ENCODE assay signal across 8 cellular contexts in the genomic region with DNA sequence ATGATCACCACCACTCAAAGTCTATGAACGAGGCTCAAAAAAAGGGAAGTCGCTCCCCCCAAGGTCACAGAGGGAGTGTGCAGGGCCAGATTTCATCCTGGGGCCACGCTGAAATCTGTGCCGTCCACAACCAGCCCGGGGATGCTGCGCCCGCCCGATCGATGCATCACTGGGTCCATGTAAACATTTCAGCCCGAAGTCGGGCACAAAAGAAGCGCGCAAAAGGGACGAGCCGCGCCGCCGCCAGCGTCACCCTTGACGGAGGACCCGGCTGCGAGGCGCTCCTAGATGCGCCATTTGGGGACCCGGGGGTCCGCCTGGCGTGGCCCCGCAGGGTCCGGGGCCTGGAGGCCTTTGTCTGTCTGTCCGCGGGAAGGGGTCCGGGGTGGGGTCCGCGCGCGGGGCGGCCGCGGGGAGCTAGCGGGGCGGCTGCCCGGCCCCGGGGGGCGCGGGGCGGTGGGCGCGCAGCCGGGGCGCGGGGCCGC. TPM values are rescaled to one million over a fixed set of nuclear protein-coding genes. Genes with fewer than 3 reads are reported as not detected.
A peak's percentile ranks its signal among the peaks of the same experiment; 100 is the strongest.
DNase-seq lines count a peak whose midpoint lies in the region; ATAC-seq and TF ChIP-seq lines count a peak whose summit lies in the region.

No MANE protein-coding gene starts in this region.

- peak overlapping the region; percentile 3 for H2AFZ ChIP-seq in neural progenitor cell (replicated peaks)

- H3K9me3 ChIP-seq in neural progenitor cell (ENCODE audit: low read depth) = no peaks in the 10 kb centered on the region

- peaks cover 8% of the 10 kb centered on the region for H3K27me3 Mint-ChIP-seq in activated T-helper 2 cell treated with anti-CD3 and anti-CD28 coated beads, Interferon-gamma antibody, Interleukin-2, Interleukin-4, amounts not matched to agents 10 μg/mL and 5 μg/mL and 100 μg/mL, durations not matched to agents 14 hours and 24 hours and 36 hours (ENCODE audit: low read depth)
- H3K27me3 Mint-ChIP-seq in neural progenitor cell (ENCODE audit: insufficient read depth, low read depth) = peaks cover 6% of the 10 kb centered on the region

- peaks cover 8% of the 10 kb centered on the region for H3F3A ChIP-seq in neural progenitor cell (ENCODE audit: low read depth)

- peak overlapping the region; percentile 92 for H3K4me3 ChIP-seq in fibroblast of villous mesenchyme (ENCODE audit: low read depth, low read length)
- peak overlapping the region; percentile 79 for H3K4me3 ChIP-seq in neural progenitor cell

- intact Hi-C loops in activated T-helper 2 cell treated with anti-CD3 and anti-CD28 coated beads, Interferon-gamma antibody, Interleukin-2, Interleukin-4, amounts not matched to agents 10 μg/mL and 5 μg/mL and 100 μg/mL, durations not matched to agents 14 hours and 24 hours and 36 hours (cut with micrococcal nuclease) = loop anchor here (1.0 kb wide), 1 partner anchor 451 kb away; a partner anchor contains a TSS

- no peak overlapping the region for H3K27ac ChIP-seq in neural progenitor cell

- H3K9ac ChIP-seq in neural progenitor cell = peak overlapping the region; percentile 77

- H3K79me2 ChIP-seq in neural progenitor cell (ENCODE audit: low read depth) = peaks cover 49% of the 10 kb centered on the region

- peak overlapping the region; percentile 68 for H3K27ac Mint-ChIP-seq in activated T-helper 2 cell treated with anti-CD3 and anti-CD28 coated beads, Interferon-gamma antibody, Interleukin-2, Interleukin-4, amounts not matched to agents 10 μg/mL and 5 μg/mL and 100 μg/mL, durations not matched to agents 14 hours and 24 hours and 36 hours
- H3K27ac Mint-ChIP-seq in neural progenitor cell = peak overlapping the region; percentile 18

- H3K36me3 Mint-ChIP-seq in activated T-helper 2 cell treated with anti-CD3 and anti-CD28 coated beads, Interferon-gamma antibody, Interleukin-2, Interleukin-4, amounts not matched to agents 10 μg/mL and 5 μg/mL and 100 μg/mL, durations not matched to agents 14 hours and 24 hours and 36 hours (ENCODE audit: low read depth) = peaks cover 36% of the 10 kb centered on the region
- peaks cover 23% of the 10 kb centered on the region for H3K36me3 Mint-ChIP-seq in neural progenitor cell

- peak overlapping the region; percentile 89 for H3K4me3 Mint-ChIP-seq in activated T-helper 2 cell treated with anti-CD3 and anti-CD28 coated beads, Interferon-gamma antibody, Interleukin-2, Interleukin-4, amounts not matched to agents 10 μg/mL and 5 μg/mL and 100 μg/mL, durations not matched to agents 14 hours and 24 hours and 36 hours (ENCODE audit: low read depth)
- peak overlapping the region; percentile 95 for H3K4me3 Mint-ChIP-seq in neural progenitor cell

- peaks cover 19% of the 10 kb centered on the region for H3K4me1 Mint-ChIP-seq in activated T-helper 2 cell treated with anti-CD3 and anti-CD28 coated beads, Interferon-gamma antibody, Interleukin-2, Interleukin-4, amounts not matched to agents 10 μg/mL and 5 μg/mL and 100 μg/mL, durations not matched to agents 14 hours and 24 hours and 36 hours (ENCODE audit: low read depth)
- peaks cover 16% of the 10 kb centered on the region for H3K4me1 Mint-ChIP-seq in neural progenitor cell

- DNase-seq in activated T-cell treated with anti-CD3 and anti-CD28 coated beads for 1 hour (ENCODE audit: low read depth) (peak; percentile 16), NCI-H510A treated with DMSO at 0.1 percent for 48 hours (lab: John Stamatoyannopoulos, UW) (peak; percentile 43), fibroblast of villous mesenchyme (ENCODE audit: low read depth) (peak; percentile 20), neural progenitor cell (ENCODE audit: low spot score) (peak; percentile 65), ureter (ENCODE audit: low spot score) (peak; percentile 46)
- DNase-seq in activated T-cell treated with anti-CD3 and anti-CD28 coated beads, Interleukin-2, amount 50 U/mL, for 1 hour = no peak
- DNase-seq in activated T-helper 2 cell treated with anti-CD3 and anti-CD28 coated beads, Interferon-gamma antibody, Interleukin-2, Interleukin-4, amounts not matched to agents 10 μg/mL and 5 μg/mL and 100 μg/mL, durations not matched to agents 14 hours and 24 hours and 36 hours (ENCODE audit: low spot score) = peak; percentile 25

- H4K20me1 ChIP-seq in neural progenitor cell (ENCODE audit: low read depth) = peaks cover 30% of the 10 kb centered on the region

- TF ChIP-seq CTCF in fibroblast of villous mesenchyme (IDR thresholded peaks at IDR 0.05; ENCODE audit: insufficient read depth, low read depth, low read length) (no peak), neural progenitor cell (IDR thresholded peaks at IDR 0.05) (no peak)

- peaks cover 8% of the 10 kb centered on the region for H3K4me1 ChIP-seq in neural progenitor cell

- H3K9me3 Mint-ChIP-seq in activated T-helper 2 cell treated with anti-CD3 and anti-CD28 coated beads, Interferon-gamma antibody, Interleukin-2, Interleukin-4, amounts not matched to agents 10 μg/mL and 5 μg/mL and 100 μg/mL, durations not matched to agents 14 hours and 24 hours and 36 hours = peaks cover 5% of the 10 kb centered on the region
- no peaks in the 10 kb centered on the region for H3K9me3 Mint-ChIP-seq in neural progenitor cell

- H3K27me3 ChIP-seq in neural progenitor cell = peaks cover 7% of the 10 kb centered on the region

- H3K36me3 ChIP-seq in neural progenitor cell = peaks cover 6% of the 10 kb centered on the region

- peak; percentile 37 for ATAC-seq in HG02884 (IDR thresholded peaks at IDR 0.05; ENCODE audit: unreplicated experiment)

- peak overlapping the region; percentile 94 for H3K4me2 ChIP-seq in neural progenitor cell

RNA-seq across cellular contexts. Expression of a gene that starts 0.5 kb away (rescaled TPM):
- total RNA-seq in activated T-helper 2 cell treated with anti-CD3 and anti-CD28 coated beads, Interferon-gamma antibody, Interleukin-2, Interleukin-4, amounts not matched to agents 10 μg/mL and 5 μg/mL and 100 μg/mL, durations not matched to agents 14 hours and 24 hours and 36 hours = 24.3 and 27.3 TPM in 2 replicates
- total RNA-seq in fibroblast of villous mesenchyme (48.4 and 72.5 TPM in 2 replicates), neural progenitor cell (ENCODE audit: low replicate concordance) (69.3 and 114 TPM in 2 replicates), ureter (47.1 TPM)
